Comparison of ENCODE assay signal across 1 cellular context in genomic region chr6:72953901-72954494, GRCh38.
TF ChIP-seq lines count a peak whose summit lies in the region.

No MANE protein-coding gene starts in this region.

TF ChIP-seq in GM23338, 12 proteins besides CTCF, POLR2A, EP300 and RAD21:
- TF ChIP-seq ZNF462 (CRISPR knock-in tag; IDR thresholded peaks at IDR 0.05) (no peak), EZH2 (IDR thresholded peaks at IDR 0.05; ENCODE audit: low read depth, unreplicated experiment) (no peak), JUNB (IDR thresholded peaks at IDR 0.05; ENCODE audit: unreplicated experiment) (no peak), POLR2AphosphoS5 (IDR thresholded peaks at IDR 0.05; ENCODE audit: low read depth) (no peak)
